ENCODE assay signal across 2 cellular contexts in genomic region chr11:122981388-122982264, GRCh38.
TF ChIP-seq lines count a peak whose summit lies in the region.

Gene BSX (minus strand): TSS chr11:122981834. CDS start chr11:122981671, 163 bp downstream.

TF ChIP-seq in K562, 482 proteins besides CTCF, POLR2A, EP300 and RAD21 (continued from another document and continues in another):
- no peak for TF ChIP-seq RBM14 (IDR thresholded peaks at IDR 0.05; ENCODE audit: borderline replicate concordance, insufficient read depth, low read depth, low read length)
- TF ChIP-seq ZBTB5 (IDR thresholded peaks at IDR 0.05): no peak
- no peak for TF ChIP-seq FOXA1 (IDR thresholded peaks at IDR 0.05; ENCODE audit: borderline replicate concordance)
- TF ChIP-seq EHMT2 (IDR thresholded peaks at IDR 0.05): peak; percentile 90
- peak; percentile 91 for TF ChIP-seq MIER1 (IDR thresholded peaks at IDR 0.05; ENCODE audit: low read depth)
- TF ChIP-seq TEAD2 (tag; IDR thresholded peaks at IDR 0.05): no peak
- TF ChIP-seq REST (CRISPR knock-in tag; IDR thresholded peaks at IDR 0.05; ENCODE audit: low read depth): peak; percentile 91
- TF ChIP-seq ARHGAP35 (IDR thresholded peaks at IDR 0.05; ENCODE audit: partially characterized antibody): no peak
- TF ChIP-seq MAZ (CRISPR knock-in tag; conservative IDR thresholded peaks at IDR 0.05 in 1 of 2, IDR thresholded peaks at IDR 0.05 in 1 of 2): peak in 1 of 2 experiments; percentile 48; a peak in 1 of 4 replicates
- no peak for TF ChIP-seq GATAD2B (IDR thresholded peaks at IDR 0.05; ENCODE audit: borderline replicate concordance)
- peak; percentile 56; the same call in 1 of the 2 replicates for TF ChIP-seq ZNF766 (CRISPR knock-in tag; conservative IDR thresholded peaks at IDR 0.05)
- TF ChIP-seq AFF1 (IDR thresholded peaks at IDR 0.05; ENCODE audit: low read depth in 1 of 2, partially characterized antibody in 2 of 2): peak in 1 of 2 experiments; percentile 62
- TF ChIP-seq TAF15 (IDR thresholded peaks at IDR 0.05; ENCODE audit: low read depth, low read length): no peak
- no peak for TF ChIP-seq ZNF583 (CRISPR knock-in tag; IDR thresholded peaks at IDR 0.05)
- TF ChIP-seq ESRRA (IDR thresholded peaks at IDR 0.05; ENCODE audit: borderline replicate concordance, low read depth): no peak
- no peak for TF ChIP-seq FOXP4 (CRISPR knock-in tag; IDR thresholded peaks at IDR 0.05; ENCODE audit: borderline replicate concordance)

TF ChIP-seq in HepG2, 621 proteins besides CTCF, POLR2A, EP300 and RAD21:
- TF ChIP-seq TFE3 (CRISPR knock-in tag; IDR thresholded peaks at IDR 0.05): peak; percentile 43; the same call in 1 of the 2 replicates
- no peak for TF ChIP-seq RFX5 (IDR thresholded peaks at IDR 0.05; ENCODE audit: low read depth, low read length)
- TF ChIP-seq SCMH1 (CRISPR knock-in tag; IDR thresholded peaks at IDR 0.05; ENCODE audit: borderline replicate concordance): no peak
- TF ChIP-seq ZNF878 (CRISPR knock-in tag; IDR thresholded peaks at IDR 0.05): no peak
- TF ChIP-seq MAZ (IDR thresholded peaks at IDR 0.05; ENCODE audit: borderline replicate concordance, low read depth, low read length): no peak
- no peak for TF ChIP-seq MAZ (CRISPR knock-in tag; IDR thresholded peaks at IDR 0.05; ENCODE audit: low read depth)
- TF ChIP-seq BRF2 (CRISPR knock-in tag; IDR thresholded peaks at IDR 0.05): no peak
- 0 out of 2 replicates have a peak, but pooled peaks have one; percentile 50 for TF ChIP-seq HOXA5 (CRISPR knock-in tag; IDR thresholded peaks at IDR 0.05)
- TF ChIP-seq ZBTB4 (CRISPR knock-in tag; IDR thresholded peaks at IDR 0.05; ENCODE audit: borderline replicate concordance): no peak
- TF ChIP-seq ASH2L (IDR thresholded peaks at IDR 0.05; ENCODE audit: insufficient read length, low read depth, low read length): no peak
- TF ChIP-seq PBX2 (CRISPR knock-in tag; IDR thresholded peaks at IDR 0.05): no peak
- TF ChIP-seq CEBPB (IDR thresholded peaks at IDR 0.05; ENCODE audit: borderline replicate concordance, low read depth, low read length): no peak
- TF ChIP-seq PRDM10 (CRISPR knock-in tag; IDR thresholded peaks at IDR 0.05; ENCODE audit: low read depth): no peak
- no peak for TF ChIP-seq ETV5 (CRISPR knock-in tag; IDR thresholded peaks at IDR 0.05; ENCODE audit: borderline replicate concordance)
- TF ChIP-seq ERF (CRISPR knock-in tag; IDR thresholded peaks at IDR 0.05): 0 out of 2 replicates have a peak, but pooled peaks have one; percentile 20
- no peak for TF ChIP-seq GATA4 (IDR thresholded peaks at IDR 0.05; ENCODE audit: borderline replicate concordance, low read depth)
- no peak for TF ChIP-seq RFX1 (IDR thresholded peaks at IDR 0.05)
- TF ChIP-seq GMEB1 (CRISPR knock-in tag; IDR thresholded peaks at IDR 0.05; ENCODE audit: borderline replicate concordance): no peak
- no peak for TF ChIP-seq RFXAP (CRISPR knock-in tag; IDR thresholded peaks at IDR 0.05; ENCODE audit: borderline replicate concordance)
- TF ChIP-seq WIZ (CRISPR knock-in tag; IDR thresholded peaks at IDR 0.05): no peak
- TF ChIP-seq ZNF7 (CRISPR knock-in tag; IDR thresholded peaks at IDR 0.05): no peak
- no peak for TF ChIP-seq PAX8 (CRISPR knock-in tag; IDR thresholded peaks at IDR 0.05; ENCODE audit: borderline replicate concordance)
- TF ChIP-seq MIER2 (CRISPR knock-in tag; IDR thresholded peaks at IDR 0.05): peak; percentile 93
- TF ChIP-seq RARG (CRISPR knock-in tag; IDR thresholded peaks at IDR 0.05; ENCODE audit: low read depth): no peak
- TF ChIP-seq CENPBD1 (CRISPR knock-in tag; IDR thresholded peaks at IDR 0.05; ENCODE audit: borderline replicate concordance, low read depth): no peak
- TF ChIP-seq TRIM24 (CRISPR knock-in tag; IDR thresholded peaks at IDR 0.05): no peak
- TF ChIP-seq EHMT2 (IDR thresholded peaks at IDR 0.05; ENCODE audit: borderline replicate concordance, low read depth, low read length): peak; percentile 87
- no peak for TF ChIP-seq LCORL (IDR thresholded peaks at IDR 0.05)
- TF ChIP-seq LCORL (CRISPR knock-in tag; IDR thresholded peaks at IDR 0.05): no peak
- no peak for TF ChIP-seq TEAD3 (CRISPR knock-in tag; optimal IDR thresholded peaks at IDR 0.05; ENCODE audit: borderline replicate concordance)
- TF ChIP-seq ZBTB1 (CRISPR knock-in tag; IDR thresholded peaks at IDR 0.05; ENCODE audit: borderline replicate concordance): no peak
- no peak for TF ChIP-seq ZNF335 (CRISPR knock-in tag; IDR thresholded peaks at IDR 0.05)
- TF ChIP-seq REST (IDR thresholded peaks at IDR 0.05; ENCODE audit: borderline replicate concordance in 1 of 2, low read depth in 1 of 2, low read length in 2 of 2): peak; percentile 80 to 95
TF ChIP-seq in HepG2: peak in this region for 6.
